ENCODE assay signal across 9 cellular contexts in the genomic region with DNA sequence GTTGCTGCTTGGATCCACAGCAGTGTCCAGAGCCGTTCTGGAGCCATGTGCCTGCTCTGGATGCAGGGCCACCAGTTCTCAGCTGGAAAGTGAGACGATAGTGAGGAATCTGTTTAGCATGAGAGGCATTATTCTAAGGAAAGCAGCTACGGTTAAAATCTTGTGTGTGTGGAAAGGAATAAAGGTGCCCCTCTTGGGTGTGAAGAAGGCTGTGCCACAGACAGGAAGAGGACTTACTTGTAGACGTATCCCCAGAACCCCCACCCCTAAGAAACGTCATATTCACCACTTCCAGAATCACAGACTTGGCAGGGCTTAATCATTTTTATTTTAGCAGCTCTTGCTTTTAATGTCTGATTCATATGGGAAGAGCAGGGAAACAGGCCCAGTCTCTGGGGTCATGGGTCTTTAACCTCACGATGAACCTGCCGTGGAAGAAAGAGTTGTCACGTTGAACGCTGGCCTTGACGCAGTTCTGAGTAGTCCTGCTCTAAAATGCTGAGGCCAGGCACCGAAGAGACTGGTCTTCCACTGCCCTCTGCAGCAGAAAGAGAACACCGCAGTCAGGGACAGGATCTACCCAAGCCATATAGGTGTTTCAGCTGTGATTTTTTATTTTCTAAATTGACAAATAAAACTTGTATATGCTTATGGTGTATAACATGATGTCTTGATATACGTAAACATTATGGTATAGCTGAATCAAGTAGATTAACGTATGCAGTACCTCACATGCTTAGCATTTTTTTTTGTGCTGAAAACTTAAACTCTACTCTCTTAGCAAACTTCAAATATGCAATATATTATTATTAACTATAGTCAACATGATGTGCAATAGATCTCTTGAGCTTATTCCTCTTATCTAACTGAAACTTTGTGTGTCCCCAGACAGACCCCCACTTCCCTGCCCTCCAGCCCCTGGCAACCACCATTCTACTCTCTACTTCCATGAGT. TPM values are rescaled to one million over a fixed set of nuclear protein-coding genes. Genes with fewer than 3 reads are reported as not detected.
DNase-seq lines count a peak whose midpoint lies in the region; ATAC-seq lines count a peak whose summit lies in the region.
"Had no signal": no experiment of that assay in that cellular context is flagged by ENCODE, and none has a peak within 500 bp of the region (broad histone marks: within the 10 kb centered on the region; RNA-seq: fewer than 3 reads in every experiment).

No MANE protein-coding gene starts in this region.

- H3K4me3 Mint-ChIP-seq in activated CD4-positive, alpha-beta T cell treated with anti-CD3 and anti-CD28 coated beads, Interleukin-2, amount 10 ng/mL, durations not matched to agents 7 days and 5 days: no peak overlapping the region
- H3K4me3 Mint-ChIP-seq in stimulated activated naive B cell treated with anti-CD40 and anti-IgM and Interleukin-4, amounts not matched to agents 10 μg/mL and 1 μg/mL and 100 μg/mL, for 72 hours: peak overlapping the region in 1 of 2 donors; percentile 13

- no peak overlapping the region for H3K23ac ChIP-seq in mesendoderm (ENCODE audit: low read length)

- no peak overlapping the region for H3K4me3 ChIP-seq in mesendoderm (ENCODE audit: low read length)
- H3K4me3 ChIP-seq: BLaER1 treated with 17β-estradiol and CSF1 and Interleukin-3, amounts not matched to agents 10 nM and 100 nM had no signal

- peak; percentile 55 to 69 for DNase-seq in NCI-H2081 (lab: John Stamatoyannopoulos, UW)
- DNase-seq in NCI-H2081 treated with DMSO at 0.1 percent for 48 hours (lab: John Stamatoyannopoulos, UW): no peak
- peak; percentile 20 for DNase-seq in NCI-H2107 treated with DMSO at 0.1 percent for 48 hours (lab: John Stamatoyannopoulos, UW; ENCODE audit: unreplicated experiment)
- DNase-seq in activated CD4-positive, alpha-beta T cell treated with anti-CD3 and anti-CD28 coated beads, Interleukin-2, amount 10 ng/mL, durations not matched to agents 7 days and 5 days: peak; percentile 46
- peak; percentile 10 for DNase-seq in effector CD4-positive, alpha-beta T cell
- peak; percentile 75 for DNase-seq in mesendoderm
- DNase-seq in stimulated activated naive B cell treated with anti-CD40 and anti-IgM and Interleukin-4, amounts not matched to agents 10 μg/mL and 1 μg/mL and 100 μg/mL, for 72 hours: no peak

- no peak overlapping the region for H2AK5ac ChIP-seq in mesendoderm (ENCODE audit: low read length)

- H2BK15ac ChIP-seq in mesendoderm (replicated peaks; ENCODE audit: low read depth): no peak overlapping the region

- H4K8ac ChIP-seq in mesendoderm (ENCODE audit: low read depth, low read length): no peak overlapping the region

- no peak overlapping the region for H3K27ac Mint-ChIP-seq in activated CD4-positive, alpha-beta T cell treated with anti-CD3 and anti-CD28 coated beads, Interleukin-2, amount 10 ng/mL, durations not matched to agents 7 days and 5 days
- no peak overlapping the region for H3K27ac Mint-ChIP-seq in stimulated activated naive B cell treated with anti-CD40 and anti-IgM and Interleukin-4, amounts not matched to agents 10 μg/mL and 1 μg/mL and 100 μg/mL, for 72 hours

- no peaks in the 10 kb centered on the region for H3K36me3 ChIP-seq in mesendoderm (ENCODE audit: control insufficient read depth, insufficient read depth, low read length)
- H3K36me3 ChIP-seq: BLaER1 treated with 17β-estradiol and CSF1 and Interleukin-3, amounts not matched to agents 10 nM and 100 nM had no signal

- H3K79me2 ChIP-seq in mesendoderm (ENCODE audit: control insufficient read depth, insufficient read depth, low read length): no peaks in the 10 kb centered on the region

- no peaks in the 10 kb centered on the region for H3K9me3 Mint-ChIP-seq in activated CD4-positive, alpha-beta T cell treated with anti-CD3 and anti-CD28 coated beads, Interleukin-2, amount 10 ng/mL, durations not matched to agents 7 days and 5 days
- H3K9me3 Mint-ChIP-seq in stimulated activated naive B cell treated with anti-CD40 and anti-IgM and Interleukin-4, amounts not matched to agents 10 μg/mL and 1 μg/mL and 100 μg/mL, for 72 hours: no peaks in the 10 kb centered on the region

- no peak overlapping the region for H3K27ac ChIP-seq in mesendoderm (ENCODE audit: low read depth, low read length)

- H4K5ac ChIP-seq in mesendoderm (ENCODE audit: low read length): no peak overlapping the region

- H3K4ac ChIP-seq in mesendoderm (ENCODE audit: low read depth, low read length): no peak overlapping the region

- peaks cover 3% of the 10 kb centered on the region for H3K4me1 Mint-ChIP-seq in activated CD4-positive, alpha-beta T cell treated with anti-CD3 and anti-CD28 coated beads, Interleukin-2, amount 10 ng/mL, durations not matched to agents 7 days and 5 days
- H3K4me1 Mint-ChIP-seq in stimulated activated naive B cell treated with anti-CD40 and anti-IgM and Interleukin-4, amounts not matched to agents 10 μg/mL and 1 μg/mL and 100 μg/mL, for 72 hours: peaks cover 0 to 7% of the 10 kb centered on the region in 2 donors

- no peak overlapping the region for H3K4me2 ChIP-seq in mesendoderm (ENCODE audit: low read length)

- H2BK120ac ChIP-seq in mesendoderm (ENCODE audit: low read depth, low read length): no peak overlapping the region

- H3K27me3 ChIP-seq in mesendoderm (ENCODE audit: insufficient read depth, low read length, poor library complexity): no peaks in the 10 kb centered on the region
- H3K27me3 ChIP-seq: BLaER1 treated with 17β-estradiol and CSF1 and Interleukin-3, amounts not matched to agents 10 nM and 100 nM had no signal

- no peak overlapping the region for H2BK5ac ChIP-seq in mesendoderm (ENCODE audit: low read length)

- ATAC-seq in HG02678 (IDR thresholded peaks at IDR 0.05; ENCODE audit: unreplicated experiment): peak; percentile 99
- ATAC-seq in stimulated activated naive B cell treated with anti-CD40 and anti-IgM and Interleukin-4, amounts not matched to agents 10 μg/mL and 1 μg/mL and 100 μg/mL, for 72 hours (replicated peaks): peak; percentile 91 to 93

- H3K9ac ChIP-seq in mesendoderm (ENCODE audit: low read length): no peak overlapping the region
- H3K9ac ChIP-seq: BLaER1 treated with 17β-estradiol and CSF1 and Interleukin-3, amounts not matched to agents 10 nM and 100 nM had no signal

- no CpG with 5 or more reads among the region's 14 CpGs for WGBS in mesendoderm (ENCODE audit: extremely low coverage, insufficient coverage, low lambda C conversion rate)

- no peaks in the 10 kb centered on the region for H3K27me3 Mint-ChIP-seq in activated CD4-positive, alpha-beta T cell treated with anti-CD3 and anti-CD28 coated beads, Interleukin-2, amount 10 ng/mL, durations not matched to agents 7 days and 5 days
- H3K27me3 Mint-ChIP-seq in stimulated activated naive B cell treated with anti-CD40 and anti-IgM and Interleukin-4, amounts not matched to agents 10 μg/mL and 1 μg/mL and 100 μg/mL, for 72 hours: peaks cover 0 to 8% of the 10 kb centered on the region in 2 donors

- H3K79me1 ChIP-seq in mesendoderm (ENCODE audit: low read length): no peaks in the 10 kb centered on the region

- no peak overlapping the region for H3K56ac ChIP-seq in mesendoderm (ENCODE audit: low read length)

- CTCF ChIA-PET in activated CD4-positive, alpha-beta T cell treated with anti-CD3 and anti-CD28 coated beads, Interleukin-2, amount 10 ng/mL, durations not matched to agents 7 days and 5 days (lab: Charles Lee): interaction anchor here (0.8 to 1.8 kb wide), 4 partner anchors 11 to 288 kb away, joined by 3 to 9 read pairs (median 4); no protein-coding TSS in a partner anchor

- no peaks in the 10 kb centered on the region for H3K36me3 Mint-ChIP-seq in activated CD4-positive, alpha-beta T cell treated with anti-CD3 and anti-CD28 coated beads, Interleukin-2, amount 10 ng/mL, durations not matched to agents 7 days and 5 days (ENCODE audit: low read depth)
- H3K36me3 Mint-ChIP-seq in stimulated activated naive B cell treated with anti-CD40 and anti-IgM and Interleukin-4, amounts not matched to agents 10 μg/mL and 1 μg/mL and 100 μg/mL, for 72 hours: no peaks in the 10 kb centered on the region

- no peaks in the 10 kb centered on the region for H3K4me1 ChIP-seq in mesendoderm (ENCODE audit: control insufficient read depth, low read depth, low read length)

- no peak overlapping the region for H3K18ac ChIP-seq in mesendoderm (ENCODE audit: low read length)

- POLR2A ChIA-PET in activated CD4-positive, alpha-beta T cell treated with anti-CD3 and anti-CD28 coated beads, Interleukin-2, amount 10 ng/mL, durations not matched to agents 7 days and 5 days (lab: Charles Lee): no interaction called here

RNA-seq across cellular contexts. Expression of a gene that starts 38.8 kb away (rescaled TPM):
- not detected for total RNA-seq in activated CD4-positive, alpha-beta T cell treated with anti-CD3 and anti-CD28 coated beads, Interleukin-2, amount 10 ng/mL, durations not matched to agents 7 days and 5 days
- not detected for polyA plus RNA-seq in mesendoderm (2013, experiment 1 of 2)
- polyA plus RNA-seq in mesendoderm (2013, experiment 2 of 2): not detected

Comparison
In these comparisons a context has a peak if more than half of its experiments do, and no peak if none do; other contexts are left out.
1. DNase-seq: peak in NCI-H2081 (2 of 2), NCI-H2107 treated with DMSO at 0.1 percent for 48 hours (single experiment), activated CD4-positive, alpha-beta T cell treated with anti-CD3 and anti-CD28 coated beads, Interleukin-2, amount 10 ng/mL, durations not matched to agents 7 days and 5 days (single experiment), effector CD4-positive, alpha-beta T cell (single experiment) and mesendoderm (single experiment); none in NCI-H2081 treated with DMSO at 0.1 percent for 48 hours (single experiment) and stimulated activated naive B cell treated with anti-CD40 and anti-IgM and Interleukin-4, amounts not matched to agents 10 μg/mL and 1 μg/mL and 100 μg/mL, for 72 hours (single experiment).